1 cellular context compared by ENCODE assay signal in the genomic region with DNA sequence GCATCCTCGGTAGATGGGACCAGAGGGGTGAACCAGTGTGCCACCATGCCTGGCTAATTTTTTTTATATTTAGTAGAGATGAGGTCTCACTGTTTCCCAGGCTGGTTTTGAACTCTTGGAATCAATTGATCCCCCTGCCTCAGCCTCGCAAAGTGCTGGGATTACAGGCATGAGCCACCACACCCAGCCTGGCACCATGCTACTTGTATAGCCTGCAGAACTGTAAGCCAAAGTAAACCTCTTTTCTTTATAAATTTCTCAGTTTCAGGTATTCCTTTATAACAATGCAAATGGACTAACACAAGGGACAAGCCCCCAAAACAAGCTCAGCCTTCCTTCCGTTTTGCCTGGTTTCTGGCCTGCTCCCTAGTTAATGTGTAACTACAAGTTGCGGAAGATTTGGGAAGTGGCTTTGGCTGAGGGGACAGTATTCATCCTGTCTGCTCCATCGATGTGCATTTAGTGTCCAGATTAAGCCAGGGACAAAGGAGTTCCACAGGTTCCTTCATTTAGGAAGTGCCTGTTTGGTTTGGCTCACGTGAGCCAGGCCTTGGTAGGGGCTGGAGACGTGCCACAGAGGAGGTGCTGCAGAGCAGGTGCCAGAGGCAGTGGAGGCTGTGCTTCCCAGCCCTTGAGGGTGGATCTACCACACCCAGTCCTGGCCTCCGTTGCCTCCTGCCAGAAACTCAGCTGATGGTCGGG.
A peak's percentile ranks its signal among the peaks of the same experiment; 100 is the strongest.
TF ChIP-seq lines count a peak whose summit lies in the region.

No MANE protein-coding gene starts in this region.

TF ChIP-seq in HepG2, 621 proteins besides CTCF, POLR2A, EP300 and RAD21 (continued from another document and continues in another):
- TF ChIP-seq SUZ12 (IDR thresholded peaks at IDR 0.05; ENCODE audit: low read depth, low read length) (no peak), PHF21A (CRISPR knock-in tag; IDR thresholded peaks at IDR 0.05) (peak; percentile 39; the same call in 1 of the 2 replicates), SOX13 (IDR thresholded peaks at IDR 0.05) (no peak), SOX13 (CRISPR knock-in tag; conservative IDR thresholded peaks at IDR 0.05 in 1 of 2, IDR thresholded peaks at IDR 0.05 in 1 of 2) (0 out of 4 replicates have a peak, but pooled peaks of 1 of the 2 experiments have one; percentile 29), GMEB1 (CRISPR knock-in tag; IDR thresholded peaks at IDR 0.05; ENCODE audit: borderline replicate concordance) (peak; percentile 17; the same call in 1 of the 2 replicates), ZNF572 (CRISPR knock-in tag; IDR thresholded peaks at IDR 0.05) (0 out of 2 replicates have a peak, but pooled peaks have one; percentile 25), PAXIP1 (CRISPR knock-in tag; conservative IDR thresholded peaks at IDR 0.05) (peak; percentile 76), ZBTB21 (CRISPR knock-in tag; IDR thresholded peaks at IDR 0.05) (no peak), GLMP (CRISPR knock-in tag; IDR thresholded peaks at IDR 0.05; ENCODE audit: borderline replicate concordance) (no peak), ZNF180 (CRISPR knock-in tag; IDR thresholded peaks at IDR 0.05; ENCODE audit: borderline replicate concordance, low read depth) (no peak), ZMYM2 (CRISPR knock-in tag; IDR thresholded peaks at IDR 0.05) (no peak; the same call in 1 of the 2 replicates), MYC (CRISPR knock-in tag; IDR thresholded peaks at IDR 0.05; ENCODE audit: borderline replicate concordance) (peak; percentile 51; the same call in 1 of the 2 replicates), ZNF891 (CRISPR knock-in tag; IDR thresholded peaks at IDR 0.05) (no peak), DBP (CRISPR knock-in tag; IDR thresholded peaks at IDR 0.05; ENCODE audit: not compliant biosample characterization) (peak; percentile 28), XRCC5 (optimal IDR thresholded peaks at IDR 0.05; ENCODE audit: low read length) (peak; percentile 17), ZNF547 (CRISPR knock-in tag; IDR thresholded peaks at IDR 0.05) (peak; percentile 30; the same call in 1 of the 2 replicates), GATAD2A (CRISPR knock-in tag; IDR thresholded peaks at IDR 0.05) (0 out of 2 replicates have a peak, but pooled peaks have one; percentile 38), ZNF770 (CRISPR knock-in tag; IDR thresholded peaks at IDR 0.05) (peak; percentile 50), ZNF441 (CRISPR knock-in tag; IDR thresholded peaks at IDR 0.05; ENCODE audit: borderline replicate concordance) (peak; percentile 31; the same call in 1 of the 2 replicates), ZNF501 (CRISPR knock-in tag; IDR thresholded peaks at IDR 0.05) (peak; percentile 69), ZNF317 (CRISPR knock-in tag; IDR thresholded peaks at IDR 0.05) (no peak), ETV5 (CRISPR knock-in tag; IDR thresholded peaks at IDR 0.05; ENCODE audit: borderline replicate concordance) (peak; percentile 64; the same call in 1 of the 2 replicates), TFAP4 (IDR thresholded peaks at IDR 0.05; ENCODE audit: borderline replicate concordance, low read depth) (peak; percentile 21; the same call in 1 of the 2 replicates), POLR2AphosphoS5 (IDR thresholded peaks at IDR 0.05; ENCODE audit: low read depth, low read length) (peak; percentile 55; the same call in 1 of the 2 replicates), ZNF292 (CRISPR knock-in tag; IDR thresholded peaks at IDR 0.05; ENCODE audit: borderline replicate concordance, low read depth) (0 out of 2 replicates have a peak, but pooled peaks have one; percentile 17)
- TF ChIP-seq, protein P1, sequence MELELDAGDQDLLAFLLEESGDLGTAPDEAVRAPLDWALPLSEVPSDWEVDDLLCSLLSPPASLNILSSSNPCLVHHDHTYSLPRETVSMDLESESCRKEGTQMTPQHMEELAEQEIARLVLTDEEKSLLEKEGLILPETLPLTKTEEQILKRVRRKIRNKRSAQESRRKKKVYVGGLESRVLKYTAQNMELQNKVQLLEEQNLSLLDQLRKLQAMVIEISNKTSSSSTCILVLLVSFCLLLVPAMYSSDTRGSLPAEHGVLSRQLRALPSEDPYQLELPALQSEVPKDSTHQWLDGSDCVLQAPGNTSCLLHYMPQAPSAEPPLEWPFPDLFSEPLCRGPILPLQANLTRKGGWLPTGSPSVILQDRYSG (CRISPR knock-in tag; IDR thresholded peaks at IDR 0.05), result no peak
- TF ChIP-seq, protein P2, sequence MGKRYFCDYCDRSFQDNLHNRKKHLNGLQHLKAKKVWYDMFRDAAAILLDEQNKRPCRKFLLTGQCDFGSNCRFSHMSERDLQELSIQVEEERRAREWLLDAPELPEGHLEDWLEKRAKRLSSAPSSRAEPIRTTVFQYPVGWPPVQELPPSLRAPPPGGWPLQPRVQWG (CRISPR knock-in tag; IDR thresholded peaks at IDR 0.05; ENCODE audit: borderline replicate concordance, low read depth), result no peak
- TF ChIP-seq, protein P3, sequence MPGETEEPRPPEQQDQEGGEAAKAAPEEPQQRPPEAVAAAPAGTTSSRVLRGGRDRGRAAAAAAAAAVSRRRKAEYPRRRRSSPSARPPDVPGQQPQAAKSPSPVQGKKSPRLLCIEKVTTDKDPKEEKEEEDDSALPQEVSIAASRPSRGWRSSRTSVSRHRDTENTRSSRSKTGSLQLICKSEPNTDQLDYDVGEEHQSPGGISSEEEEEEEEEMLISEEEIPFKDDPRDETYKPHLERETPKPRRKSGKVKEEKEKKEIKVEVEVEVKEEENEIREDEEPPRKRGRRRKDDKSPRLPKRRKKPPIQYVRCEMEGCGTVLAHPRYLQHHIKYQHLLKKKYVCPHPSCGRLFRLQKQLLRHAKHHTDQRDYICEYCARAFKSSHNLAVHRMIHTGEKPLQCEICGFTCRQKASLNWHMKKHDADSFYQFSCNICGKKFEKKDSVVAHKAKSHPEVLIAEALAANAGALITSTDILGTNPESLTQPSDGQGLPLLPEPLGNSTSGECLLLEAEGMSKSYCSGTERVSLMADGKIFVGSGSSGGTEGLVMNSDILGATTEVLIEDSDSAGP (CRISPR knock-in tag; IDR thresholded peaks at IDR 0.05; ENCODE audit: borderline replicate concordance), result peak; percentile 65; the same call in 1 of the 2 replicates
- TF ChIP-seq, protein P4, sequence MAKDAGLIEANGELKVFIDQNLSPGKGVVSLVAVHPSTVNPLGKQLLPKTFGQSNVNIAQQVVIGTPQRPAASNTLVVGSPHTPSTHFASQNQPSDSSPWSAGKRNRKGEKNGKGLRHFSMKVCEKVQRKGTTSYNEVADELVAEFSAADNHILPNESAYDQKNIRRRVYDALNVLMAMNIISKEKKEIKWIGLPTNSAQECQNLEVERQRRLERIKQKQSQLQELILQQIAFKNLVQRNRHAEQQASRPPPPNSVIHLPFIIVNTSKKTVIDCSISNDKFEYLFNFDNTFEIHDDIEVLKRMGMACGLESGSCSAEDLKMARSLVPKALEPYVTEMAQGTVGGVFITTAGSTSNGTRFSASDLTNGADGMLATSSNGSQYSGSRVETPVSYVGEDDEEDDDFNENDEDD (CRISPR knock-in tag; IDR thresholded peaks at IDR 0.05; ENCODE audit: borderline replicate concordance), result no peak
- TF ChIP-seq, protein P5, sequence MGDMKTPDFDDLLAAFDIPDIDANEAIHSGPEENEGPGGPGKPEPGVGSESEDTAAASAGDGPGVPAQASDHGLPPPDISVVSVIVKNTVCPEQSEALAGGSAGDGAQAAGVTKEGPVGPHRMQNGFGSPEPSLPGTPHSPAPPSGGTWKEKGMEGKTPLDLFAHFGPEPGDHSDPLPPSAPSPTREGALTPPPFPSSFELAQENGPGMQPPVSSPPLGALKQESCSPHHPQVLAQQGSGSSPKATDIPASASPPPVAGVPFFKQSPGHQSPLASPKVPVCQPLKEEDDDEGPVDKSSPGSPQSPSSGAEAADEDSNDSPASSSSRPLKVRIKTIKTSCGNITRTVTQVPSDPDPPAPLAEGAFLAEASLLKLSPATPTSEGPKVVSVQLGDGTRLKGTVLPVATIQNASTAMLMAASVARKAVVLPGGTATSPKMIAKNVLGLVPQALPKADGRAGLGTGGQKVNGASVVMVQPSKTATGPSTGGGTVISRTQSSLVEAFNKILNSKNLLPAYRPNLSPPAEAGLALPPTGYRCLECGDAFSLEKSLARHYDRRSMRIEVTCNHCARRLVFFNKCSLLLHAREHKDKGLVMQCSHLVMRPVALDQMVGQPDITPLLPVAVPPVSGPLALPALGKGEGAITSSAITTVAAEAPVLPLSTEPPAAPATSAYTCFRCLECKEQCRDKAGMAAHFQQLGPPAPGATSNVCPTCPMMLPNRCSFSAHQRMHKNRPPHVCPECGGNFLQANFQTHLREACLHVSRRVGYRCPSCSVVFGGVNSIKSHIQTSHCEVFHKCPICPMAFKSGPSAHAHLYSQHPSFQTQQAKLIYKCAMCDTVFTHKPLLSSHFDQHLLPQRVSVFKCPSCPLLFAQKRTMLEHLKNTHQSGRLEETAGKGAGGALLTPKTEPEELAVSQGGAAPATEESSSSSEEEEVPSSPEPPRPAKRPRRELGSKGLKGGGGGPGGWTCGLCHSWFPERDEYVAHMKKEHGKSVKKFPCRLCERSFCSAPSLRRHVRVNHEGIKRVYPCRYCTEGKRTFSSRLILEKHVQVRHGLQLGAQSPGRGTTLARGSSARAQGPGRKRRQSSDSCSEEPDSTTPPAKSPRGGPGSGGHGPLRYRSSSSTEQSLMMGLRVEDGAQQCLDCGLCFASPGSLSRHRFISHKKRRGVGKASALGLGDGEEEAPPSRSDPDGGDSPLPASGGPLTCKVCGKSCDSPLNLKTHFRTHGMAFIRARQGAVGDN (CRISPR knock-in tag; IDR thresholded peaks at IDR 0.05), result peak; percentile 74
